ENCODE assay signal across 10 cellular contexts in genomic region chr6:100724222-100724621, GRCh38.
"Had no signal": no experiment of that assay in that cellular context is flagged by ENCODE, and none has a peak within 500 bp of the region (broad histone marks: within the 10 kb centered on the region; RNA-seq: fewer than 3 reads in every experiment).

No MANE protein-coding gene starts in this region.

- H3K79me2 ChIP-seq: parathyroid adenoma had no signal

- H3K9me3 Mint-ChIP-seq: activated naive CD8-positive, alpha-beta T cell treated with anti-CD3 and anti-CD28 coated beads, Interleukin-2, amount 10 ng/mL, durations not matched to agents 7 days and 5 days had no signal

- H3K36me3 ChIP-seq: colonic mucosa, thyroid gland, uterus had no signal

- H3K4me3 Mint-ChIP-seq: activated naive CD8-positive, alpha-beta T cell treated with anti-CD3 and anti-CD28 coated beads, Interleukin-2, amount 10 ng/mL, durations not matched to agents 7 days and 5 days had no signal

- H3K4me1 ChIP-seq: colonic mucosa, parathyroid adenoma, thyroid gland had no signal

- DNase-seq: activated naive CD8-positive, alpha-beta T cell treated with anti-CD3 and anti-CD28 coated beads, Interleukin-2, amount 10 ng/mL, durations not matched to agents 7 days and 5 days; aorta; colonic mucosa; effector CD4-positive, alpha-beta T cell; hippocampal formation; kidney glomerular epithelial cell; retina; thyroid gland; uterus had no signal

- H3K27me3 ChIP-seq: colonic mucosa, thyroid gland, uterus had no signal

- H2AFZ ChIP-seq: parathyroid adenoma had no signal

- H3K27ac ChIP-seq: colonic mucosa, parathyroid adenoma, thyroid gland, uterus had no signal

- H3K27me3 Mint-ChIP-seq: activated naive CD8-positive, alpha-beta T cell treated with anti-CD3 and anti-CD28 coated beads, Interleukin-2, amount 10 ng/mL, durations not matched to agents 7 days and 5 days had no signal

- H3K9me3 ChIP-seq: colonic mucosa, thyroid gland, uterus had no signal

- H3K4me3 ChIP-seq: colonic mucosa, thyroid gland, uterus had no signal

- H3K27ac Mint-ChIP-seq: activated naive CD8-positive, alpha-beta T cell treated with anti-CD3 and anti-CD28 coated beads, Interleukin-2, amount 10 ng/mL, durations not matched to agents 7 days and 5 days had no signal

- H3K9ac ChIP-seq: parathyroid adenoma had no signal
